8 cellular contexts compared by ENCODE assay signal in genomic region chr2:190408538-190409271, GRCh38. TPM values are rescaled to one million over a fixed set of nuclear protein-coding genes. Genes with fewer than 3 reads are reported as not detected.
DNase-seq lines count a peak whose midpoint lies in the region; ATAC-seq, FAIRE-seq and TF ChIP-seq lines count a peak whose summit lies in the region.

No MANE protein-coding gene starts in this region.

- no peak for TF ChIP-seq CTCF in VCaP (conservative IDR thresholded peaks at IDR 0.05)

- FAIRE-seq in RCC 7860 (lab: Jason Lieb, UNC) = no peak

- intact Hi-C loops in left colon (cut with DNase I, micrococcal nuclease) = no loop called here

- peak; percentile 21 for DNase-seq in NCI-H1048 (lab: John Stamatoyannopoulos, UW)
- DNase-seq in central memory CD4-positive, alpha-beta T cell = peak; percentile 81
- peak; percentile 61 to 78 for DNase-seq in left colon
- peak; percentile 57 to 65 for DNase-seq in stimulated activated CD4-positive, alpha-beta T cell treated with anti-CD3 and anti-CD28 coated beads, Interleukin-1b, Interleukin-23, amount 100 ng/mL, for 4 hours (ENCODE audit: low read depth in 2 of 2)
- DNase-seq in RCC 7860 (ENCODE audit: low spot score) = no peak

- peak overlapping the region; percentile 86 for H3K27ac ChIP-seq in VCaP

- ATAC-seq in GM18498 (IDR thresholded peaks at IDR 0.05; ENCODE audit: unreplicated experiment) (peak; percentile 66), HG02588 (IDR thresholded peaks at IDR 0.05; ENCODE audit: unreplicated experiment) (peak; percentile 64), left colon (peak; percentile 58)

RNA-seq across cellular contexts. Expression of gene MFSD6, which starts 0.6 kb away (rescaled TPM):
- 10 to 100 TPM; 71.8 to 84.6 TPM for total RNA-seq in left colon
